In the genomic region with DNA sequence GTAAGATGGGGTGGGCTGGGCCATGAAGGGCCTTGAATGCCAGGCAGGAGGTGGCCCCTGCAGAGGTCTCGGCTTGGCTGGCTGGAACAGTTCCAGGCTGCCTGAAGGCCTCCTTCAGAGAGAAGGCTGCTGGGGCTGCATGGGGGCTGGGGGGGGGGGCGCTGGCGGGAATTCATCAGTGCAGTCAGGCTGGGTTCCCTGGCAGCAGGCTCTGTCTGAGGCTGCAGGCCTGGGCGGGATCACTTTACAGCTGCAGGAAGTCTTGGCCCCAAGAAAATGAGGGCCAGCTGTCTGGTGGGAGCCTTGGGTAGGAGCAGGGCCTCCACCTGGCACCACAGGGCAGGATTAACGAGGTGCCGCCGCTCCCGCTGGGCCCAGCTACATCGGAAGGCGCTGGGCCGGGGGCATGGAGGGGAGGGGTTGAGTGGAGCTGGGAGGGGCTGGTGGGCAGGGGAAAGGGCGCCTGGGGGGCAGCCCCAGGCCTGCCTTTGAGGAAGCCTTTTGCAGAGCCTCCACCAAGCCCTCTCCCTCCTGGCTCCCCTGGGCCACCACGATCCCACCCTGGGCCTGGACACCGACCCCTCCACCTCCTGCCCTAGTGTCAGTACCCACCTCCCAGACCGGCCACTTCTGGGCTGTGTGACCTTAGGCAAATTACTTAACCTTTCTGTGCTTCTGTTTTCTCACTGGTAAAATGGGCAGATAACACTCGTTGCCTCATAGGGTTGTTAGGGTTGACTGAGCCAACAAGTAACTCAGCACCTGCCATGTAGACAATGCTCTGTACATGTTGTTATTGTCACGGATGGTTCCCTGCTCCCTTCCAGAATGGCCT, we compare ENCODE assay signal across 8 cellular contexts. TPM values are rescaled to one million over a fixed set of nuclear protein-coding genes. Genes with fewer than 3 reads are reported as not detected.
DNase-seq lines count a peak whose midpoint lies in the region; ATAC-seq, FAIRE-seq and TF ChIP-seq lines count a peak whose summit lies in the region.

No MANE protein-coding gene starts in this region.

- TF ChIP-seq POLR2A in heart left ventricle (IDR thresholded peaks at IDR 0.05) = no peak

- DNase-seq in heart left ventricle (peak in 1 of 5 donors; percentile 61), Right ventricle myocardium inferior (ENCODE audit: missing footprints) (no peak), adipocyte (ENCODE audit: low read depth) (peak; percentile 58), mesothelial cell of epicardium (ENCODE audit: low spot score in 2 of 2, unreplicated experiment in 2 of 2) (no peak), RCC 7860 (ENCODE audit: low spot score) (no peak)

- TF ChIP-seq CTCF in heart left ventricle (IDR thresholded peaks at IDR 0.05) = no peak
- TF ChIP-seq CTCF in mesothelial cell of epicardium (IDR thresholded peaks at IDR 0.05; ENCODE audit: unreplicated experiment) = no peak

- 62 to 68% (median 65%) methylated on average over 13 to 17 of the region's 17 CpGs for WGBS in heart left ventricle, 4 donors

- intact Hi-C loops in heart left ventricle (cut with DNase I) = loop anchor here in 9 of 10 donors (1.0 to 10.0 kb wide), 18 partner anchors 47 to 775 kb away; no protein-coding TSS in a partner anchor
- intact Hi-C loops in Right ventricle myocardium inferior (cut with DNase I) = loop anchor here (5.0 kb wide), 1 partner anchor 232 kb away; no protein-coding TSS in a partner anchor

- peak overlapping the region; percentile 90 for H3K9ac ChIP-seq in adipocyte (ENCODE audit: low read length)

- H3K27ac ChIP-seq in heart left ventricle = peak overlapping the region in 11 of 12 donors; percentile 51 to 93 (median 68)

- ATAC-seq in heart left ventricle = peak in 1 of 4 donors; percentile 1
- ATAC-seq in Right ventricle myocardium inferior = no peak
- ATAC-seq in HG03442 (IDR thresholded peaks at IDR 0.05; ENCODE audit: unreplicated experiment) = no peak
- ATAC-seq in HG02678 (IDR thresholded peaks at IDR 0.05; ENCODE audit: unreplicated experiment) = no peak
- no peak for ATAC-seq in HG02885 (IDR thresholded peaks at IDR 0.05; ENCODE audit: poor library complexity, unreplicated experiment)

- H3K4me3 ChIP-seq in heart left ventricle (peak overlapping the region in 1 of 12 donors; percentile 54), adipocyte (ENCODE audit: low read length) (no peak overlapping the region)

- H3K4me1 ChIP-seq in heart left ventricle (peaks cover 0 to 42% (median 11%) of the 10 kb centered on the region in 12 donors), adipocyte (ENCODE audit: control insufficient read depth, insufficient read depth, low read length) (peaks cover 19% of the 10 kb centered on the region)

- no peak for FAIRE-seq in RCC 7860 (lab: Jason Lieb, UNC)

- peaks cover 23% of the 10 kb centered on the region for H3K4me1 Mint-ChIP-seq in mesothelial cell of epicardium

- H3K4me3 Mint-ChIP-seq in mesothelial cell of epicardium = peak overlapping the region; percentile 30

- H3K27me3 Mint-ChIP-seq in mesothelial cell of epicardium (ENCODE audit: low read depth) = no peaks in the 10 kb centered on the region

- H3K27ac Mint-ChIP-seq in mesothelial cell of epicardium = peak overlapping the region; percentile 89

- H3K9me3 ChIP-seq in heart left ventricle (no peaks in the 10 kb centered on the region), adipocyte (ENCODE audit: control insufficient read depth, low read length) (no peaks in the 10 kb centered on the region)

- peaks cover 0 to 34% (median 22%) of the 10 kb centered on the region in 9 donors for H3K36me3 ChIP-seq in heart left ventricle
- H3K36me3 ChIP-seq in adipocyte (ENCODE audit: control insufficient read depth, insufficient read depth, low read length, severe bottlenecking) = peaks cover 34% of the 10 kb centered on the region

- no peaks in the 10 kb centered on the region for H3K27me3 ChIP-seq in heart left ventricle
- no peaks in the 10 kb centered on the region for H3K27me3 ChIP-seq in adipocyte (replicated peaks; ENCODE audit: control insufficient read depth, insufficient read depth, low read length)

- H3K36me3 Mint-ChIP-seq in mesothelial cell of epicardium = no peaks in the 10 kb centered on the region

- H3K9me3 Mint-ChIP-seq in mesothelial cell of epicardium = no peaks in the 10 kb centered on the region

RNA-seq across cellular contexts. Expression of gene HMOX1, which starts 31.0 kb away (rescaled TPM):
- total RNA-seq in heart left ventricle (100 to 1,000 TPM in 1 of 9 donors, 10 to 100 TPM in 2, 1 to 10 TPM in 6; 2.6 to 126 (median 5.2) TPM), Right ventricle myocardium inferior (7.4 TPM), mesothelial cell of epicardium (1.6 to 2.8 TPM (median 1.6 TPM) in 3 replicates)
- polyA plus RNA-seq in heart left ventricle = 1 to 10 TPM; 2.4 to 4.8 TPM

RNA-seq across cellular contexts. Expression of gene MCM5, which starts 50.0 kb away (rescaled TPM):
- total RNA-seq in heart left ventricle (10 to 100 TPM in 5 of 9 donors, 1 to 10 TPM in 4; 7.3 to 30.2 (median 12.3) TPM), Right ventricle myocardium inferior (13.6 TPM), mesothelial cell of epicardium (50.5 to 59.7 TPM (median 52.1 TPM) in 3 replicates)
- 10 to 100 TPM in 1 of 2 donors, 1 to 10 TPM in 1; 5.9 to 14.0 TPM for polyA plus RNA-seq in heart left ventricle

RNA-seq across cellular contexts. Expression of gene TOM1, which starts 50.2 kb away (rescaled TPM):
- total RNA-seq in heart left ventricle (100 to 1,000 TPM in 2 of 9 donors, 10 to 100 TPM in 7; 46.8 to 362 (median 56.8) TPM), Right ventricle myocardium inferior (62.5 TPM), mesothelial cell of epicardium (41.4 to 46.0 TPM (median 44.2 TPM) in 3 replicates)
- 10 to 100 TPM; 48.6 to 80.6 TPM for polyA plus RNA-seq in heart left ventricle
